2 cellular contexts compared by ENCODE assay signal in genomic region chr16:57615813-57616212, GRCh38.
TF ChIP-seq lines count a peak whose summit lies in the region.

No MANE protein-coding gene starts in this region.

TF ChIP-seq in SK-N-SH, 30 proteins besides CTCF, POLR2A, EP300 and RAD21 (continued from another document):
- TF ChIP-seq, protein P1, sequence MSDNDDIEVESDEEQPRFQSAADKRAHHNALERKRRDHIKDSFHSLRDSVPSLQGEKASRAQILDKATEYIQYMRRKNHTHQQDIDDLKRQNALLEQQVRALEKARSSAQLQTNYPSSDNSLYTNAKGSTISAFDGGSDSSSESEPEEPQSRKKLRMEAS (IDR thresholded peaks at IDR 0.05; ENCODE audit: low read depth): no peak
- no peak for TF ChIP-seq RCOR1 (IDR thresholded peaks at IDR 0.05; ENCODE audit: low read length)
- TF ChIP-seq, protein P2, sequence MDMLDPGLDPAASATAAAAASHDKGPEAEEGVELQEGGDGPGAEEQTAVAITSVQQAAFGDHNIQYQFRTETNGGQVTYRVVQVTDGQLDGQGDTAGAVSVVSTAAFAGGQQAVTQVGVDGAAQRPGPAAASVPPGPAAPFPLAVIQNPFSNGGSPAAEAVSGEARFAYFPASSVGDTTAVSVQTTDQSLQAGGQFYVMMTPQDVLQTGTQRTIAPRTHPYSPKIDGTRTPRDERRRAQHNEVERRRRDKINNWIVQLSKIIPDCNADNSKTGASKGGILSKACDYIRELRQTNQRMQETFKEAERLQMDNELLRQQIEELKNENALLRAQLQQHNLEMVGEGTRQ (IDR thresholded peaks at IDR 0.05; ENCODE audit: borderline replicate concordance, low read depth, low read length): no peak
- no peak for TF ChIP-seq EZH2phosphoT487 (IDR thresholded peaks at IDR 0.05; ENCODE audit: borderline replicate concordance, low read depth)
- TF ChIP-seq RXRA (IDR thresholded peaks at IDR 0.05; ENCODE audit: borderline replicate concordance, low read depth): no peak
- no peak for TF ChIP-seq YY1 (IDR thresholded peaks at IDR 0.05; ENCODE audit: low read depth)
- TF ChIP-seq FOSL2 (IDR thresholded peaks at IDR 0.05; ENCODE audit: borderline replicate concordance, low read depth): no peak
- TF ChIP-seq TEAD4 (IDR thresholded peaks at IDR 0.05; ENCODE audit: borderline replicate concordance, insufficient read depth): no peak
TF ChIP-seq in SK-N-SH: peak in this region for 0.

TF ChIP-seq in SK-N-SH treated with all-trans-retinoic acid at 6 μM for 48 hours, 23 proteins besides CTCF, POLR2A, EP300 and RAD21 (continued from another document):
- TF ChIP-seq TOX (CRISPR knock-in tag; IDR thresholded peaks at IDR 0.05; ENCODE audit: borderline replicate concordance): no peak
